ENCODE assay signal across 9 cellular contexts in the genomic region with DNA sequence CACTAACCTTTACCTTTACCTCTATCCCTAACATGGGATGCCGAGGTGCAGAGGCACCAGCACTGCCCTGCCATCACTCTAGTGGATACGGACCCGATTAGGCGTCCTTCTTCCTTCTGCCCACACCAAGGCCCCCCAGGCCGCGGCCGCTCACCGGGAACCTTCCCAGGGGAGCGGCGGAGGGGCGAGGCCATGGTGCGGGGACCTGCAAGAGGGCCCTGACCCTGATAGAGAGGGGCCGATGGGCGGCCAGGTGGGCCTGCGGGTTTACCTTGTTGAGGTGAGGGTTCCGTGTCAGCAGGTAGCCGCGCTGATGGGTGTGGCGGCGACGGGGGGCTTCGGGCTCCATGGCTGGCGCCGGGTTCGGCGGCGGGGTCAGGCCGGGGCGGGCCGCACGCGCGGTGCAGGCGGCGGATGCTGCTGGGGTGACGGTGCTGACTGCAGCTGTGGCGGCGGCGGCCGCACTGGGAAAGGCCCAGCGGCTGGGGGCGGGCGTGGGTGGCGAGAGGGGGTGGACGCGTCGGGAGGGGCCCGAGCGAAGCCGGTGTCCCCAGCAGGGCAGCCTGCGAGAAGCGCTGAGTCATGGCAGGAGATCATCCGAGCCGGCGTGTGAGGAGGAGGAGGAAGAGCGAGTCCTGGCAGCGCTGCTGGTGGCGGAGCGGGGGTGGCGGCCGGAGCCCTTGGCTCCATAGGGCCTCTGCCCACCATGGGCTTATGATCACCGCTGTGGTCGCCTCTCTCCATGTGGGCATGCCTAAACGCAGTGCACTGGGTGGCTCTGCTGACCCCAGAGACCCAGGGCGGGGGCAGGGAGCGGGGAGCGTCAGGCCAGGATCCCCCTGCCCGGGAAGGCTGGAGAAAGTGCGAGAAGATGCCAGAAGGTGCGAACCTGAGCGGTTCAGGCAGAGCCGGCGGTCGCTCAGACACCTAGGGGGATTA. TPM values are rescaled to one million over a fixed set of nuclear protein-coding genes. Genes with fewer than 3 reads are reported as not detected.
DNase-seq lines count a peak whose midpoint lies in the region; ATAC-seq, FAIRE-seq and TF ChIP-seq lines count a peak whose summit lies in the region.
"Had no signal": no experiment of that assay in that cellular context is flagged by ENCODE, and none has a peak within 500 bp of the region (broad histone marks: within the 10 kb centered on the region; RNA-seq: fewer than 3 reads in every experiment).

A gene (minus strand): TSS at position 446 of the 939 bp plus-strand sequence. CDS start 97 bp downstream, at position 349.

- H3K27ac ChIP-seq in WERI-Rb-1 (no peak within 1 kb of the TSS), HepG2 (ENCODE audit: extremely low read length, insufficient read depth, low read length) (no peak within 1 kb of the TSS)

- no peaks in the 10 kb centered on the region for H3K36me3 ChIP-seq in GM06990 (ENCODE audit: control insufficient read depth, insufficient read depth, low read length)
- H3K36me3 ChIP-seq in WERI-Rb-1: no peaks in the 10 kb centered on the region
- no peaks in the 10 kb centered on the region for H3K36me3 ChIP-seq in HepG2 (replicated peaks in 1 of 2; ENCODE audit: control insufficient read depth in 1 of 2, insufficient read depth in 2 of 2, low read length in 2 of 2)

- FAIRE-seq in HepG2 (lab: Jason Lieb, UNC): no peak
- FAIRE-seq: islet of Langerhans had no signal

- CTCF ChIA-PET in HepG2 (lab: Yijun Ruan, JAX; ENCODE audit: low intra/inter-chr PET ratio, low total read pairs): no interaction called here

- no peaks in the 10 kb centered on the region; the same call in 1 of the 2 replicates for H3K27me3 ChIP-seq in GM06990 (replicated peaks; ENCODE audit: control insufficient read depth, insufficient read depth, low read length)
- no peaks in the 10 kb centered on the region for H3K27me3 ChIP-seq in WERI-Rb-1 (ENCODE audit: insufficient read depth, low read depth, severe bottlenecking)
- no peaks in the 10 kb centered on the region; a peak in 1 of 5 replicates for H3K27me3 ChIP-seq in HepG2 (ENCODE audit: control insufficient read depth in 1 of 2, insufficient read depth in 2 of 2, low read length in 2 of 2)

- in situ Hi-C loops in HepG2 (cut with HindIII; ENCODE audit: extremely low pct_ligation_motif_present, low pct_unique_long_range_greater_than_20kb): no loop called here

- ATAC-seq in GM21528 (IDR thresholded peaks at IDR 0.05; ENCODE audit: low FRiP score, unreplicated experiment) (peak; percentile 71), HepG2 (no peak)

- TF ChIP-seq CTCF in GM06990 (IDR thresholded peaks at IDR 0.05; ENCODE audit: insufficient read depth, low read length, poor library complexity, severe bottlenecking) (no peak), WERI-Rb-1 (IDR thresholded peaks at IDR 0.05; ENCODE audit: low read depth, low read length) (no peak), HepG2 (CRISPR knock-in tag; IDR thresholded peaks at IDR 0.05) (no peak)

- no peak within 1 kb of the TSS for H3K4me2 ChIP-seq in HepG2 (ENCODE audit: low read depth, low read length)

- POLR2A ChIA-PET in HepG2 (lab: Yijun Ruan, JAX): no interaction called here

- BruUV-seq in HepG2 (replicated peaks; lab: Mats Ljungman, UMichigan): no TSS peak

- WGBS in HepG2 (ENCODE audit: low lambda C conversion rate): 84% methylated on average over 63 of the region's 74 CpGs

- TF ChIP-seq POLR2A in HepG2 (IDR thresholded peaks at IDR 0.05; ENCODE audit: insufficient read depth in 1 of 2, low read depth in 2 of 2, low read length in 2 of 2): no peak

- intact Hi-C loops in HepG2 (cut with micrococcal nuclease; ENCODE audit: unreplicated experiment): no loop called here

- no peaks in the 10 kb centered on the region for H3K9me3 ChIP-seq in WERI-Rb-1 (ENCODE audit: severe bottlenecking)
- no peaks in the 10 kb centered on the region for H3K9me3 ChIP-seq in HepG2 (ENCODE audit: low read length)

- H4K20me1 ChIP-seq in HepG2 (ENCODE audit: insufficient read depth, low read length): no peaks in the 10 kb centered on the region

- no peaks in the 10 kb centered on the region for H3K79me2 ChIP-seq in HepG2 (ENCODE audit: insufficient read depth, low read length)

- DNase-seq in GM06990 (ENCODE audit: extremely low read depth, insufficient read length) (peak; percentile 79), HT1080 (ENCODE audit: low read depth) (peak; percentile 85), WERI-Rb-1 (peak; percentile 56), ecto neural progenitor cell (ENCODE audit: low spot score) (peak; percentile 86), HepG2 (ENCODE audit: low spot score) (no peak), cortex of kidney (lab: John Stamatoyannopoulos, UW) (no peak)
- DNase-seq in stimulated activated CD8-positive, alpha-beta memory T cell treated with anti-CD3 and anti-CD28 coated beads, Interleukin-12 subunit alpha, Interleukin-12 subunit beta, amount 100 ng/mL, for 1 hour (ENCODE audit: low read depth): peak; percentile 15

- no peak for TF ChIP-seq EP300 in HepG2 (IDR thresholded peaks at IDR 0.05; ENCODE audit: low read depth in 2 of 2, low read length in 2 of 2)
- no peak for TF ChIP-seq EP300 in HepG2 (CRISPR knock-in tag; IDR thresholded peaks at IDR 0.05; ENCODE audit: borderline replicate concordance)

- no peaks in the 10 kb centered on the region for H3K4me1 ChIP-seq in HepG2 (ENCODE audit: insufficient read depth, low read length)

- TF ChIP-seq RAD21 in HepG2 (CRISPR knock-in tag; IDR thresholded peaks at IDR 0.05): no peak

- H2AFZ ChIP-seq in HepG2 (ENCODE audit: low read length): no peak within 1 kb of the TSS

- H3K4me3 ChIP-seq in GM06990 (replicated peaks; ENCODE audit: low read depth, low read length) (no peak within 1 kb of the TSS), WERI-Rb-1 (ENCODE audit: low read depth, low read length) (peak within 1 kb of the TSS; percentile 54), HepG2 (replicated peaks in 1 of 3; ENCODE audit: insufficient read depth in 1 of 3, low read depth in 2 of 3, low read length in 3 of 3) (no peak within 1 kb of the TSS)

- no peak within 1 kb of the TSS for H3K9ac ChIP-seq in HepG2 (ENCODE audit: insufficient read depth, low read depth, low read length)

TF ChIP-seq in HepG2, 621 proteins besides CTCF, POLR2A, EP300 and RAD21:
- TF ChIP-seq ZBTB7A (CRISPR knock-in tag; IDR thresholded peaks at IDR 0.05) (no peak), NFE2L2 (IDR thresholded peaks at IDR 0.05; ENCODE audit: low read length) (0 out of 2 replicates have a peak, but pooled peaks have one; percentile 29)

RNA-seq across cellular contexts. Expression of the gene that starts here (rescaled TPM):
- total RNA-seq in HT1080 (2014; rRNA removed; shearing (Covaris generic)): 12.1 and 22.0 TPM in 2 replicates
- polyA plus RNA-seq in HT1080 (2015; cell fraction: cytosol; rRNA removed): 22.5 and 28.7 TPM in 2 replicates
- polyA plus RNA-seq in HT1080 (2015; cell fraction: nucleus; rRNA removed): 22.9 and 23.0 TPM in 2 replicates
- not detected in 2 replicates for total RNA-seq in HepG2 (2016; rRNA removed; fragmentation: Illumina TruSeq; extraction: Trizol)
- total RNA-seq in HepG2 (2016; cell fraction: cytosol; rRNA removed; fragmentation: Illumina TruSeq; extraction: Trizol; ENCODE audit: low read depth): not detected in 2 replicates
- not detected in 2 replicates for total RNA-seq in HepG2 (2016; cell fraction: insoluble cytoplasmic fraction; rRNA removed; fragmentation: Illumina TruSeq; extraction: Trizol)
- total RNA-seq in HepG2 (2016; cell fraction: membrane; rRNA removed; fragmentation: Illumina TruSeq; extraction: Trizol): not detected in 2 replicates
- total RNA-seq in HepG2 (2016; cell fraction: nucleus; rRNA removed; fragmentation: Illumina TruSeq; extraction: Trizol): not detected in 2 replicates
- not detected in 2 replicates for polyA plus RNA-seq in HepG2 (2011; rRNA removed)
- polyA plus RNA-seq in HepG2 (2011; cell fraction: cytosol; rRNA removed): not detected in 2 replicates
- polyA plus RNA-seq in HepG2 (2011; cell fraction: nucleus; rRNA removed): not detected in 2 replicates
- not detected in 2 replicates for polyA plus RNA-seq in HepG2 (2012)
- not detected in 2 replicates for polyA plus RNA-seq in HepG2 (2016; cell fraction: cytosol; fragmentation: Illumina TruSeq; extraction: Trizol; ENCODE audit: low read depth)
- polyA plus RNA-seq in HepG2 (2016; cell fraction: insoluble cytoplasmic fraction; fragmentation: Illumina TruSeq; extraction: Trizol; ENCODE audit: low read depth): not detected in 2 replicates
- polyA plus RNA-seq in HepG2 (2016; cell fraction: membrane; fragmentation: Illumina TruSeq; extraction: Trizol; ENCODE audit: low read depth): not detected in 2 replicates
- polyA plus RNA-seq in HepG2 (2016; cell fraction: nucleus; fragmentation: Illumina TruSeq; extraction: Trizol; ENCODE audit: insufficient read depth, low read depth): not detected in 2 replicates
- 6.9 TPM in 1 of 2 replicates, not detected in the other for polyA minus RNA-seq in HepG2 (2011; rRNA and poly(A)+ RNA removed; ENCODE audit: low replicate concordance)
- polyA minus RNA-seq in HepG2 (2011; cell fraction: cytosol; rRNA and poly(A)+ RNA removed): not detected in 2 replicates
- not detected in 2 replicates for polyA minus RNA-seq in HepG2 (2011; cell fraction: nucleus; rRNA and poly(A)+ RNA removed)

Comparison
In these comparisons a context has a peak if more than half of its experiments do, and no peak if none do; other contexts are left out.
1. RNA of the gene that starts here (total RNA-seq): 12.1 to 22.0 TPM in HT1080; not detected in HepG2; every median in the first group is over 10 times any median in the second.
2. DNase-seq: peak in GM06990 (single experiment), HT1080 (single experiment), WERI-Rb-1 (single experiment), ecto neural progenitor cell (single experiment) and stimulated activated CD8-positive, alpha-beta memory T cell treated with anti-CD3 and anti-CD28 coated beads, Interleukin-12 subunit alpha, Interleukin-12 subunit beta, amount 100 ng/mL, for 1 hour (single experiment); none in HepG2 (single experiment) and cortex of kidney (single experiment).